In genomic region chr7:80622531-80622930, GRCh38 we compare ENCODE assay signal across 12 cellular contexts. TPM values are rescaled to one million over a fixed set of nuclear protein-coding genes. Genes with fewer than 3 reads are reported as not detected.
A peak's percentile ranks its signal among the peaks of the same experiment; 100 is the strongest.
DNase-seq lines count a peak whose midpoint lies in the region; ATAC-seq and TF ChIP-seq lines count a peak whose summit lies in the region.
"Had no signal": no experiment of that assay in that cellular context is flagged by ENCODE, and none has a peak within 500 bp of the region (broad histone marks: within the 10 kb centered on the region; RNA-seq: fewer than 3 reads in every experiment).

No MANE protein-coding gene starts in this region.

- H3K27ac Mint-ChIP-seq in osteocyte (ENCODE audit: unreplicated experiment) = peak overlapping the region; percentile 59
- no peak overlapping the region for H3K27ac Mint-ChIP-seq in activated naive CD8-positive, alpha-beta T cell treated with anti-CD3 and anti-CD28 coated beads, Interleukin-2, amount 50 U/mL, for 24 hours
- no peak overlapping the region for H3K27ac Mint-ChIP-seq in activated CD8-positive, alpha-beta T cell treated with anti-CD3 and anti-CD28 coated beads, Interleukin-2, amount 10 ng/mL, durations not matched to agents 7 days and 5 days
- H3K27ac Mint-ChIP-seq: brain had no signal

- H3K4me3 Mint-ChIP-seq in osteocyte (ENCODE audit: unreplicated experiment) = no peak overlapping the region
- H3K4me3 Mint-ChIP-seq in activated naive CD8-positive, alpha-beta T cell treated with anti-CD3 and anti-CD28 coated beads, Interleukin-2, amount 50 U/mL, for 24 hours = no peak overlapping the region
- no peak overlapping the region for H3K4me3 Mint-ChIP-seq in activated CD8-positive, alpha-beta T cell treated with anti-CD3 and anti-CD28 coated beads, Interleukin-2, amount 10 ng/mL, durations not matched to agents 7 days and 5 days
- H3K4me3 Mint-ChIP-seq: activated T-cell treated with anti-CD3 and anti-CD28 coated beads, Interleukin-2, amount 50 U/mL, for 4 hours; brain had no signal

- POLR2A ChIA-PET in activated CD8-positive, alpha-beta T cell treated with anti-CD3 and anti-CD28 coated beads, Interleukin-2, amount 10 ng/mL, durations not matched to agents 7 days and 5 days (lab: Charles Lee) = no interaction called here

- peaks cover 6% of the 10 kb centered on the region for H3K9me3 Mint-ChIP-seq in osteocyte (ENCODE audit: unreplicated experiment)
- peaks cover 3% of the 10 kb centered on the region for H3K9me3 Mint-ChIP-seq in activated naive CD8-positive, alpha-beta T cell treated with anti-CD3 and anti-CD28 coated beads, Interleukin-2, amount 50 U/mL, for 24 hours
- no peaks in the 10 kb centered on the region for H3K9me3 Mint-ChIP-seq in activated CD8-positive, alpha-beta T cell treated with anti-CD3 and anti-CD28 coated beads, Interleukin-2, amount 10 ng/mL, durations not matched to agents 7 days and 5 days (ENCODE audit: insufficient read depth)

- CTCF ChIA-PET in activated CD8-positive, alpha-beta T cell treated with anti-CD3 and anti-CD28 coated beads, Interleukin-2, amount 10 ng/mL, durations not matched to agents 7 days and 5 days (lab: Charles Lee) = no interaction called here

- no peaks in the 10 kb centered on the region for H3K36me3 Mint-ChIP-seq in osteocyte (ENCODE audit: unreplicated experiment)
- no peaks in the 10 kb centered on the region for H3K36me3 Mint-ChIP-seq in activated naive CD8-positive, alpha-beta T cell treated with anti-CD3 and anti-CD28 coated beads, Interleukin-2, amount 50 U/mL, for 24 hours (ENCODE audit: low read depth)
- no peaks in the 10 kb centered on the region for H3K36me3 Mint-ChIP-seq in activated CD8-positive, alpha-beta T cell treated with anti-CD3 and anti-CD28 coated beads, Interleukin-2, amount 10 ng/mL, durations not matched to agents 7 days and 5 days (ENCODE audit: low read depth)

- no peak for TF ChIP-seq CTCF in osteocyte (IDR thresholded peaks at IDR 0.05)

- no peaks in the 10 kb centered on the region for H3K27me3 Mint-ChIP-seq in osteocyte (ENCODE audit: unreplicated experiment)
- peaks cover 2% of the 10 kb centered on the region for H3K27me3 Mint-ChIP-seq in activated naive CD8-positive, alpha-beta T cell treated with anti-CD3 and anti-CD28 coated beads, Interleukin-2, amount 50 U/mL, for 24 hours
- H3K27me3 Mint-ChIP-seq in activated CD8-positive, alpha-beta T cell treated with anti-CD3 and anti-CD28 coated beads, Interleukin-2, amount 10 ng/mL, durations not matched to agents 7 days and 5 days (ENCODE audit: low read depth) = no peaks in the 10 kb centered on the region
- H3K27me3 Mint-ChIP-seq: brain had no signal

- H3K4me1 Mint-ChIP-seq in osteocyte (ENCODE audit: unreplicated experiment) = peaks cover 8% of the 10 kb centered on the region
- H3K4me1 Mint-ChIP-seq in activated naive CD8-positive, alpha-beta T cell treated with anti-CD3 and anti-CD28 coated beads, Interleukin-2, amount 50 U/mL, for 24 hours = no peaks in the 10 kb centered on the region
- H3K4me1 Mint-ChIP-seq in activated CD8-positive, alpha-beta T cell treated with anti-CD3 and anti-CD28 coated beads, Interleukin-2, amount 10 ng/mL, durations not matched to agents 7 days and 5 days (ENCODE audit: low read depth) = no peaks in the 10 kb centered on the region

- DNase-seq in GM03348 (ENCODE audit: low spot score) = peak; percentile 18
- DNase-seq in MV-4-11 (lab: John Stamatoyannopoulos, UW) = peak; percentile 57
- peak; percentile 21 for DNase-seq in dermis blood vessel endothelial cell
- no peak for DNase-seq in osteocyte (ENCODE audit: extremely low spot score, unreplicated experiment)
- no peak for DNase-seq in activated naive CD8-positive, alpha-beta T cell treated with anti-CD3 and anti-CD28 coated beads, Interleukin-2, amount 50 U/mL, for 24 hours
- DNase-seq in activated CD8-positive, alpha-beta T cell treated with anti-CD3 and anti-CD28 coated beads, Interleukin-2, amount 10 ng/mL, durations not matched to agents 7 days and 5 days = no peak
- DNase-seq: activated T-cell treated with anti-CD3 and anti-CD28 coated beads, Interleukin-2, amount 50 U/mL, for 4 hours; NCI-H446 treated with DMSO at 0.1 percent for 48 hours; pancreas; stimulated activated CD4-positive, alpha-beta T cell treated with anti-CD3 and anti-CD28 coated beads, Interleukin-4, amount 100 ng/mL, for 1 hour had no signal

- ATAC-seq in HG03108 (IDR thresholded peaks at IDR 0.05; ENCODE audit: unreplicated experiment) = no peak
- ATAC-seq in activated naive CD8-positive, alpha-beta T cell treated with anti-CD3 and anti-CD28 coated beads, Interleukin-2, amount 50 U/mL, for 24 hours = no peak
- ATAC-seq in activated CD8-positive, alpha-beta T cell treated with anti-CD3 and anti-CD28 coated beads, Interleukin-2, amount 10 ng/mL, durations not matched to agents 7 days and 5 days = no peak
- ATAC-seq: activated T-cell treated with anti-CD3 and anti-CD28 coated beads, Interleukin-2, amount 50 U/mL, for 4 hours had no signal

RNA-seq across cellular contexts. Expression of gene CD36, which starts 15.9 kb away (rescaled TPM):
- total RNA-seq in dermis blood vessel endothelial cell (151 and 171 TPM in 2 replicates), osteocyte (0.08 and 0.86 TPM in 2 replicates)
- not detected for total RNA-seq in activated CD8-positive, alpha-beta T cell treated with anti-CD3 and anti-CD28 coated beads, Interleukin-2, amount 10 ng/mL, durations not matched to agents 7 days and 5 days

Comparison
In these comparisons a context has a peak if more than half of its experiments do, and no peak if none do; other contexts are left out.
1. DNase-seq: peak in GM03348 (single experiment), MV-4-11 (single experiment) and dermis blood vessel endothelial cell (single experiment); none in osteocyte (single experiment), activated naive CD8-positive, alpha-beta T cell treated with anti-CD3 and anti-CD28 coated beads, Interleukin-2, amount 50 U/mL, for 24 hours (single experiment) and activated CD8-positive, alpha-beta T cell treated with anti-CD3 and anti-CD28 coated beads, Interleukin-2, amount 10 ng/mL, durations not matched to agents 7 days and 5 days (single experiment).
2. RNA of gene CD36, which starts 15.9 kb away (total RNA-seq): 151 to 171 TPM in dermis blood vessel endothelial cell; 0.08 to 0.86 TPM in osteocyte and not detected in activated CD8-positive, alpha-beta T cell treated with anti-CD3 and anti-CD28 coated beads, Interleukin-2, amount 10 ng/mL, durations not matched to agents 7 days and 5 days; every median in the first group is over 10 times any median in the second.